18 cellular contexts compared by ENCODE assay signal in genomic region chr2:58497189-58497588, GRCh38.
A peak's percentile ranks its signal among the peaks of the same experiment; 100 is the strongest.
DNase-seq lines count a peak whose midpoint lies in the region; ATAC-seq and TF ChIP-seq lines count a peak whose summit lies in the region.
"Had no signal": no experiment of that assay in that cellular context is flagged by ENCODE, and none has a peak within 500 bp of the region (broad histone marks: within the 10 kb centered on the region; RNA-seq: fewer than 3 reads in every experiment).

No MANE protein-coding gene starts in this region.

- H3F3A ChIP-seq in GM23248 (ENCODE audit: insufficient read depth), result no peaks in the 10 kb centered on the region

- H3K27ac ChIP-seq in GM23248 (no peak overlapping the region), mesendoderm (ENCODE audit: low read depth, low read length) (no peak overlapping the region), right lobe of liver (no peak overlapping the region)
- H3K27ac ChIP-seq: dorsolateral prefrontal cortex had no signal

- WGBS in GM23248 (ENCODE audit: low coverage in 1 of 2, low lambda C conversion rate in 2 of 2, missing lambda C conversion rate in 2 of 2), 2 experiments, result 23 to 32% methylated on average over 3 of the region's 3 CpGs
- WGBS in mesendoderm (ENCODE audit: extremely low coverage, insufficient coverage, low lambda C conversion rate), result no CpG with 5 or more reads among the region's 3 CpGs
- WGBS in right lobe of liver (ENCODE audit: insufficient coverage, low coverage, low lambda C conversion rate, missing lambda C conversion rate), result 41% methylated on average over 3 of the region's 3 CpGs

- H3K9me3 ChIP-seq in GM23248 (ENCODE audit: low read depth) (no peaks in the 10 kb centered on the region), right lobe of liver (no peaks in the 10 kb centered on the region)

- H3K9me2 ChIP-seq in GM23248 (ENCODE audit: insufficient read depth), result no peaks in the 10 kb centered on the region

- H3K79me2 ChIP-seq in GM23248 (ENCODE audit: insufficient read depth), result no peaks in the 10 kb centered on the region
- no peaks in the 10 kb centered on the region for H3K79me2 ChIP-seq in mesendoderm (ENCODE audit: control insufficient read depth, insufficient read depth, low read length)

- in situ Hi-C loops in GM23248 (cut with MboI), result no loop called here

- H4K5ac ChIP-seq in mesendoderm (ENCODE audit: low read length), result no peak overlapping the region

- no peak overlapping the region for H3K18ac ChIP-seq in mesendoderm (ENCODE audit: low read length)

- TF ChIP-seq CTCF in fibroblast of mammary gland (conservative IDR thresholded peaks at IDR 0.05; ENCODE audit: control insufficient read depth, insufficient read depth, low read depth, low read length) (no peak), right lobe of liver (IDR thresholded peaks at IDR 0.05) (no peak)

- no peak overlapping the region for H4K8ac ChIP-seq in mesendoderm (ENCODE audit: low read depth, low read length)

- ATAC-seq in right lobe of liver (no peak), HG03108 (IDR thresholded peaks at IDR 0.05; ENCODE audit: unreplicated experiment) (no peak)
- ATAC-seq: GM12878, natural killer cell had no signal

- H3K9ac ChIP-seq in GM23248 (no peak overlapping the region), mesendoderm (ENCODE audit: low read length) (no peak overlapping the region)

- no peak overlapping the region for H3K4ac ChIP-seq in mesendoderm (ENCODE audit: low read depth, low read length)

- H3K36me3 ChIP-seq in GM23248 (ENCODE audit: low read depth) (no peaks in the 10 kb centered on the region), mesendoderm (ENCODE audit: control insufficient read depth, insufficient read depth, low read length) (no peaks in the 10 kb centered on the region), right lobe of liver (no peaks in the 10 kb centered on the region)

- peak; percentile 68 for DNase-seq in GM23248
- DNase-seq in NCI-H69 (lab: John Stamatoyannopoulos, UW), result peak; percentile 88
- DNase-seq in fibroblast of mammary gland (ENCODE audit: low read depth), result peak; percentile 12
- peak; percentile 74 for DNase-seq in mesendoderm
- DNase-seq in amygdala (lab: John Stamatoyannopoulos, UW), result no peak
- no peak for DNase-seq in RKO (ENCODE audit: low spot score)
- DNase-seq in right lobe of liver, result no peak
- DNase-seq: CD8-positive, alpha-beta memory T cell; dorsolateral prefrontal cortex; EL; natural killer cell; NCI-H187 treated with DMSO at 0.1 percent for 48 hours; NCI-H510A treated with DMSO at 0.1 percent for 48 hours; stimulated activated CD8-positive, alpha-beta memory T cell treated with anti-CD3 and anti-CD28 coated beads, Interleukin-4, amount 100 ng/mL, for 48 hours; substantia nigra had no signal

- H3K4me2 ChIP-seq in GM23248 (ENCODE audit: unreplicated experiment), result no peak overlapping the region
- H3K4me2 ChIP-seq in mesendoderm (ENCODE audit: low read length), result no peak overlapping the region
- H3K4me2 ChIP-seq: smooth muscle cell had no signal

- H3K79me1 ChIP-seq in mesendoderm (ENCODE audit: low read length), result no peaks in the 10 kb centered on the region

- H2BK5ac ChIP-seq in mesendoderm (ENCODE audit: low read length), result no peak overlapping the region

- H3K56ac ChIP-seq in mesendoderm (ENCODE audit: low read length), result peak overlapping the region; percentile 18

- no peak overlapping the region for H3K23ac ChIP-seq in mesendoderm (ENCODE audit: low read length)

- H3K27me3 ChIP-seq in GM23248 (replicated peaks; ENCODE audit: insufficient read depth), result no peaks in the 10 kb centered on the region
- H3K27me3 ChIP-seq in mesendoderm (ENCODE audit: insufficient read depth, low read length, poor library complexity), result no peaks in the 10 kb centered on the region
- H3K27me3 ChIP-seq in right lobe of liver, result no peaks in the 10 kb centered on the region
- H3K27me3 ChIP-seq: dorsolateral prefrontal cortex had no signal

- H2BK15ac ChIP-seq in mesendoderm (replicated peaks; ENCODE audit: low read depth), result no peak overlapping the region

- H2AFZ ChIP-seq in GM23248, result no peak overlapping the region; the same call in 1 of the 2 replicates

- H2BK120ac ChIP-seq in mesendoderm (ENCODE audit: low read depth, low read length), result no peak overlapping the region

- intact Hi-C loops in right lobe of liver (cut with DNase I), result no loop called here

- H2AK5ac ChIP-seq in mesendoderm (ENCODE audit: low read length), result no peak overlapping the region

- H4K20me1 ChIP-seq in GM23248 (ENCODE audit: insufficient read depth), result no peaks in the 10 kb centered on the region

- H3K4me1 ChIP-seq in GM23248 (ENCODE audit: insufficient read depth) (no peaks in the 10 kb centered on the region), mesendoderm (ENCODE audit: control insufficient read depth, low read depth, low read length) (peaks cover 2% of the 10 kb centered on the region), right lobe of liver (no peaks in the 10 kb centered on the region)

- no peak for TF ChIP-seq POLR2A in right lobe of liver (IDR thresholded peaks at IDR 0.05)

- H3K4me3 ChIP-seq in GM23248 (no peak overlapping the region), fibroblast of mammary gland (ENCODE audit: control insufficient read depth, low read depth, low read length) (no peak overlapping the region), mesendoderm (ENCODE audit: low read length) (no peak overlapping the region), right lobe of liver (no peak overlapping the region)
- H3K4me3 ChIP-seq: dorsolateral prefrontal cortex, GM12878, smooth muscle cell had no signal

Comparison
In these comparisons a context has a peak if more than half of its experiments do, and no peak if none do; other contexts are left out.
1. DNase-seq: peak in GM23248 (single experiment), NCI-H69 (single experiment), fibroblast of mammary gland (single experiment) and mesendoderm (single experiment); none in amygdala (0 of 56), RKO (single experiment) and right lobe of liver (0 of 3).